In the genomic region with DNA sequence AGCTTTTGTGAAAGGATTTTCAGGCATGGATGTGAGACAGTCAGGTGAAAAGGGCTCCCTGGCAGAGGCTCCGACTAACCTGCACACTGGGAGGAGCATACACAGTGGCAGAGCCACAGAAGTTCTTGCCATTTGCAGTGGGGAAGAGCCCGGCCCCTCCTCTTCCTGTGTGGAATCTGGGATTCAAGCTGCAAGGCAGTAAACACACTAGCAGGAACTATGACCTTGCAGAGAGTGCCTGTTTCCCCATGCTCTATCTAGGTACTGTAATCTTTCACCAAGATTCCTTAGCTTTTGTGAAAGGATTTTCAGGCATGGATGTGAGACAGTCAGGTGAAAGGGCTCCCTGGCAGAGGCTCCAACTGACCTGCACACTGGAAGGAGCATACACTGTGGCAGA, we compare ENCODE assay signal across 36 cellular contexts. TPM values are rescaled to one million over a fixed set of nuclear protein-coding genes. Genes with fewer than 3 reads are reported as not detected.
"Had no signal": no experiment of that assay in that cellular context is flagged by ENCODE, and none has a peak within 500 bp of the region (broad histone marks: within the 10 kb centered on the region; RNA-seq: fewer than 3 reads in every experiment).

No MANE protein-coding gene starts in this region.

- H3K36me3 ChIP-seq: ascending aorta, breast epithelium, cardiac muscle cell, colonic mucosa, esophagus squamous epithelium, gastroesophageal sphincter, WERI-Rb-1 had no signal

- H3K27me3 Mint-ChIP-seq: activated CD4-positive, alpha-beta memory T cell treated with anti-CD3 and anti-CD28 coated beads for 36 hours; activated CD4-positive, alpha-beta T cell treated with anti-CD3 and anti-CD28 coated beads for 36 hours; activated CD4-positive, alpha-beta T cell treated with anti-CD3 and anti-CD28 coated beads, Interleukin-2, amount 10 ng/mL, durations not matched to agents 24 days and 14 days; activated naive CD4-positive, alpha-beta T cell treated with anti-CD3 and anti-CD28 coated beads, Interleukin-2, amount 10 ng/mL, durations not matched to agents 7 days and 5 days; activated naive CD8-positive, alpha-beta T cell treated with anti-CD3 and anti-CD28 coated beads, Interleukin-2, amount 10 ng/mL, durations not matched to agents 7 days and 5 days; brain had no signal

- H3K9me3 ChIP-seq: ascending aorta, breast epithelium, colonic mucosa, esophagus squamous epithelium, gastroesophageal sphincter had no signal

- ATAC-seq: activated CD4-positive, alpha-beta T cell treated with anti-CD3 and anti-CD28 coated beads for 36 hours; activated CD8-positive, alpha-beta memory T cell treated with anti-CD3 and anti-CD28 coated beads, Interleukin-2, amount 10 ng/mL, durations not matched to agents 7 days and 5 days; activated CD8-positive, alpha-beta T cell treated with anti-CD3 and anti-CD28 coated beads, Interleukin-2, amount 10 ng/mL, durations not matched to agents 7 days and 5 days; activated naive CD4-positive, alpha-beta T cell treated with anti-CD3 and anti-CD28 coated beads, Interleukin-2, amount 50 U/mL, for 72 hours; gastroesophageal sphincter; T-helper 17 cell had no signal

- H3K27ac ChIP-seq: ascending aorta, breast epithelium, cardiac muscle cell, colonic mucosa, epithelial cell of prostate, esophagus squamous epithelium, gastroesophageal sphincter, WERI-Rb-1 had no signal

- H3K4me3 ChIP-seq: ascending aorta, breast epithelium, cardiac muscle cell, colonic mucosa, esophagus squamous epithelium, gastroesophageal sphincter had no signal

- H3K27ac Mint-ChIP-seq: activated CD4-positive, alpha-beta memory T cell treated with anti-CD3 and anti-CD28 coated beads for 36 hours; activated CD4-positive, alpha-beta T cell treated with anti-CD3 and anti-CD28 coated beads for 36 hours; activated CD4-positive, alpha-beta T cell treated with anti-CD3 and anti-CD28 coated beads, Interleukin-2, amount 10 ng/mL, durations not matched to agents 24 days and 14 days; activated CD8-positive, alpha-beta memory T cell treated with anti-CD3 and anti-CD28 coated beads, Interleukin-2, amount 10 ng/mL, durations not matched to agents 7 days and 5 days; activated CD8-positive, alpha-beta T cell treated with anti-CD3 and anti-CD28 coated beads, Interleukin-2, amount 10 ng/mL, durations not matched to agents 7 days and 5 days; activated naive CD4-positive, alpha-beta T cell treated with anti-CD3 and anti-CD28 coated beads, Interleukin-2, amount 10 ng/mL, durations not matched to agents 7 days and 5 days; activated naive CD4-positive, alpha-beta T cell treated with anti-CD3 and anti-CD28 coated beads, Interleukin-2, amount 50 U/mL, for 72 hours; activated naive CD8-positive, alpha-beta T cell treated with anti-CD3 and anti-CD28 coated beads, Interleukin-2, amount 10 ng/mL, durations not matched to agents 7 days and 5 days; activated T-helper 1 cell treated with anti-CD3 and anti-CD28 coated beads, Interleukin-12 subunit alpha, Interleukin-12 subunit beta, Interleukin-2, Interleukin-4 antibody, amounts not matched to agents 30 ng/mL and 10 ng/mL and 1 ng/mL, durations not matched to agents 14 hours and 24 hours and 36 hours; brain; T-helper 17 cell; T-helper 2 cell treated with Interferon-gamma antibody and Interleukin-4, amounts not matched to agents 5 μg/mL and 100 μg/mL, for 36 hours had no signal

- H3K4me1 ChIP-seq: ascending aorta, breast epithelium, colonic mucosa, esophagus squamous epithelium, gastroesophageal sphincter had no signal

- H3K36me3 Mint-ChIP-seq: activated CD4-positive, alpha-beta memory T cell treated with anti-CD3 and anti-CD28 coated beads for 36 hours; activated naive CD4-positive, alpha-beta T cell treated with anti-CD3 and anti-CD28 coated beads, Interleukin-2, amount 10 ng/mL, durations not matched to agents 7 days and 5 days; activated naive CD4-positive, alpha-beta T cell treated with anti-CD3 and anti-CD28 coated beads, Interleukin-2, amount 50 U/mL, for 72 hours; brain had no signal

- H3K4me1 Mint-ChIP-seq: activated CD4-positive, alpha-beta T cell treated with anti-CD3 and anti-CD28 coated beads for 36 hours; brain; T-helper 17 cell had no signal

- FAIRE-seq: endometrium, endothelial cell of umbilical vein had no signal

- H3K27me3 ChIP-seq: ascending aorta, cardiac muscle cell, colonic mucosa, esophagus squamous epithelium, gastroesophageal sphincter had no signal

- H3K4me3 Mint-ChIP-seq: activated CD4-positive, alpha-beta memory T cell treated with anti-CD3 and anti-CD28 coated beads for 36 hours; activated CD4-positive, alpha-beta T cell treated with anti-CD3 and anti-CD28 coated beads for 36 hours; activated CD4-positive, alpha-beta T cell treated with anti-CD3 and anti-CD28 coated beads, Interleukin-2, amount 10 ng/mL, durations not matched to agents 24 days and 14 days; activated CD8-positive, alpha-beta memory T cell treated with anti-CD3 and anti-CD28 coated beads, Interleukin-2, amount 10 ng/mL, durations not matched to agents 7 days and 5 days; activated CD8-positive, alpha-beta T cell treated with anti-CD3 and anti-CD28 coated beads, Interleukin-2, amount 10 ng/mL, durations not matched to agents 7 days and 5 days; activated naive CD4-positive, alpha-beta T cell treated with anti-CD3 and anti-CD28 coated beads, Interleukin-2, amount 10 ng/mL, durations not matched to agents 7 days and 5 days; activated naive CD8-positive, alpha-beta T cell treated with anti-CD3 and anti-CD28 coated beads, Interleukin-2, amount 10 ng/mL, durations not matched to agents 7 days and 5 days; activated T-helper 1 cell treated with anti-CD3 and anti-CD28 coated beads, Interleukin-12 subunit alpha, Interleukin-12 subunit beta, Interleukin-2, Interleukin-4 antibody, amounts not matched to agents 30 ng/mL and 10 ng/mL and 1 ng/mL, durations not matched to agents 14 hours and 24 hours and 36 hours; brain; T-helper 17 cell; T-helper 2 cell treated with Interferon-gamma antibody and Interleukin-4, amounts not matched to agents 5 μg/mL and 100 μg/mL, for 36 hours had no signal

- DNase-seq: activated CD4-positive, alpha-beta memory T cell treated with anti-CD3 and anti-CD28 coated beads for 36 hours; activated CD4-positive, alpha-beta T cell treated with anti-CD3 and anti-CD28 coated beads for 36 hours; activated CD4-positive, alpha-beta T cell treated with anti-CD3 and anti-CD28 coated beads, Interleukin-2, amount 10 ng/mL, durations not matched to agents 24 days and 14 days; activated CD4-positive, CD25-positive, alpha-beta regulatory T cell; activated CD4-positive, CD25-positive, alpha-beta regulatory T cell treated with anti-CD3 and anti-CD28 coated beads, Interleukin-2, amount 50 U/mL, for 72 hours; activated CD8-positive, alpha-beta memory T cell treated with anti-CD3 and anti-CD28 coated beads, Interleukin-2, amount 10 ng/mL, durations not matched to agents 7 days and 5 days; activated CD8-positive, alpha-beta memory T cell treated with anti-CD3 and anti-CD28 coated beads, Interleukin-2, amount 50 U/mL, for 4 hours; activated CD8-positive, alpha-beta T cell treated with anti-CD3 and anti-CD28 coated beads, Interleukin-2, amount 10 ng/mL, durations not matched to agents 7 days and 5 days; activated gamma-delta T cell; activated naive CD4-positive, alpha-beta T cell; activated naive CD4-positive, alpha-beta T cell treated with anti-CD3 and anti-CD28 coated beads, Interleukin-2, amount 10 ng/mL, durations not matched to agents 7 days and 5 days; activated naive CD8-positive, alpha-beta T cell treated with anti-CD3 and anti-CD28 coated beads, Interleukin-2, amount 10 ng/mL, durations not matched to agents 7 days and 5 days; activated T-cell treated with anti-CD3 and anti-CD28 coated beads, Interleukin-2, amount 50 U/mL, for 1 hour; activated T-cell treated with anti-CD3 and anti-CD28 coated beads, Interleukin-2, amount 50 U/mL, for 48 hours; central memory CD4-positive, alpha-beta T cell; cerebellar nuclear complex; colonic mucosa; effector CD8-positive, alpha-beta T cell; esophagus squamous epithelium; foreskin melanocyte; T-helper 1 cell; T-helper 17 cell; T1000; WERI-Rb-1 had no signal

- H3K9me3 Mint-ChIP-seq: activated CD4-positive, alpha-beta memory T cell treated with anti-CD3 and anti-CD28 coated beads for 36 hours; activated CD4-positive, alpha-beta T cell treated with anti-CD3 and anti-CD28 coated beads, Interleukin-2, amount 10 ng/mL, durations not matched to agents 24 days and 14 days; activated naive CD4-positive, alpha-beta T cell treated with anti-CD3 and anti-CD28 coated beads, Interleukin-2, amount 10 ng/mL, durations not matched to agents 7 days and 5 days; activated naive CD4-positive, alpha-beta T cell treated with anti-CD3 and anti-CD28 coated beads, Interleukin-2, amount 50 U/mL, for 72 hours; activated naive CD8-positive, alpha-beta T cell treated with anti-CD3 and anti-CD28 coated beads, Interleukin-2, amount 10 ng/mL, durations not matched to agents 7 days and 5 days; activated T-helper 1 cell treated with anti-CD3 and anti-CD28 coated beads, Interleukin-12 subunit alpha, Interleukin-12 subunit beta, Interleukin-2, Interleukin-4 antibody, amounts not matched to agents 30 ng/mL and 10 ng/mL and 1 ng/mL, durations not matched to agents 14 hours and 24 hours and 36 hours; brain; T-helper 2 cell treated with Interferon-gamma antibody and Interleukin-4, amounts not matched to agents 5 μg/mL and 100 μg/mL, for 36 hours had no signal

RNA-seq across cellular contexts. Expression of a gene that starts 19.8 kb away (rescaled TPM):
- total RNA-seq: activated CD4-positive, alpha-beta memory T cell treated with anti-CD3 and anti-CD28 coated beads for 36 hours; activated CD4-positive, alpha-beta T cell treated with anti-CD3 and anti-CD28 coated beads for 36 hours; activated CD4-positive, alpha-beta T cell treated with anti-CD3 and anti-CD28 coated beads, Interleukin-2, amount 10 ng/mL, durations not matched to agents 24 days and 14 days; activated CD8-positive, alpha-beta memory T cell treated with anti-CD3 and anti-CD28 coated beads for 36 hours; activated CD8-positive, alpha-beta memory T cell treated with anti-CD3 and anti-CD28 coated beads, Interleukin-2, amount 10 ng/mL, durations not matched to agents 7 days and 5 days; activated CD8-positive, alpha-beta T cell treated with anti-CD3 and anti-CD28 coated beads, Interleukin-2, amount 10 ng/mL, durations not matched to agents 7 days and 5 days; activated naive CD8-positive, alpha-beta T cell treated with anti-CD3 and anti-CD28 coated beads, Interleukin-2, amount 10 ng/mL, durations not matched to agents 7 days and 5 days; activated T-helper 1 cell treated with anti-CD3 and anti-CD28 coated beads, Interleukin-12 subunit alpha, Interleukin-12 subunit beta, Interleukin-2, Interleukin-4 antibody, amounts not matched to agents 30 ng/mL and 10 ng/mL and 1 ng/mL, durations not matched to agents 14 hours and 24 hours and 36 hours had no signal
